Comparison of ENCODE assay signal across 8 cellular contexts in genomic region chr17:57086069-57086930, GRCh38. TPM values are rescaled to one million over a fixed set of nuclear protein-coding genes. Genes with fewer than 3 reads are reported as not detected.
DNase-seq lines count a peak whose midpoint lies in the region; ATAC-seq and TF ChIP-seq lines count a peak whose summit lies in the region.

No MANE protein-coding gene starts in this region.

- peak overlapping the region; percentile 88 to 99 (median 95) for H3K27ac ChIP-seq in heart right ventricle
- peak overlapping the region; percentile 95 for H3K27ac ChIP-seq in psoas muscle

- ATAC-seq in GM21619 (IDR thresholded peaks at IDR 0.05; ENCODE audit: unreplicated experiment) (peak; percentile 3), heart right ventricle (peak in 4 of 8 donors; percentile 7 to 29 (median 12)), psoas muscle (peak in 2 of 4 donors; percentile 4 to 13), HG02623 (IDR thresholded peaks at IDR 0.05; ENCODE audit: unreplicated experiment) (no peak)

- H3K4me1 ChIP-seq in heart right ventricle (peaks cover 7 to 64% (median 51%) of the 10 kb centered on the region in 9 donors), psoas muscle (peaks cover 49% of the 10 kb centered on the region)

- H3K36me3 Mint-ChIP-seq in activated naive CD4-positive, alpha-beta T cell treated with anti-CD3 and anti-CD28 coated beads for 36 hours (ENCODE audit: low read depth), result peaks cover 3% of the 10 kb centered on the region

- DNase-seq in C1 segment of cervical spinal cord (lab: John Stamatoyannopoulos, UW), result peak in 8 of 14 donors; percentile 32 to 60 (median 54)
- DNase-seq in NOMO-1 treated with dmso at 0.1 percent for 144 hours (lab: John Stamatoyannopoulos, UW; ENCODE audit: unreplicated experiment), result peak; percentile 21
- peak; percentile 29 for DNase-seq in activated naive CD4-positive, alpha-beta T cell treated with anti-CD3 and anti-CD28 coated beads for 36 hours
- peak in 1 of 2 donors; percentile 43 for DNase-seq in heart right ventricle
- DNase-seq in psoas muscle, result peak in 1 of 2 donors; percentile 64
- DNase-seq in OCI-M2 (lab: John Stamatoyannopoulos, UW; ENCODE audit: unreplicated experiment), result no peak

- TF ChIP-seq CTCF in heart right ventricle (IDR thresholded peaks at IDR 0.05) (no peak), psoas muscle (IDR thresholded peaks at IDR 0.05) (no peak)

- H3K9me3 Mint-ChIP-seq in activated naive CD4-positive, alpha-beta T cell treated with anti-CD3 and anti-CD28 coated beads for 36 hours, result no peaks in the 10 kb centered on the region

- no peak overlapping the region for H3K27ac Mint-ChIP-seq in activated naive CD4-positive, alpha-beta T cell treated with anti-CD3 and anti-CD28 coated beads for 36 hours

- CTCF ChIA-PET in activated naive CD4-positive, alpha-beta T cell treated with anti-CD3 and anti-CD28 coated beads for 36 hours (lab: Charles Lee), result no interaction called here

- peaks cover 34% of the 10 kb centered on the region for H3K4me1 Mint-ChIP-seq in activated naive CD4-positive, alpha-beta T cell treated with anti-CD3 and anti-CD28 coated beads for 36 hours (ENCODE audit: low read depth)

- intact Hi-C loops in activated naive CD4-positive, alpha-beta T cell treated with anti-CD3 and anti-CD28 coated beads for 36 hours (cut with micrococcal nuclease), result loop anchor here (5.0 to 10.0 kb wide), 2 partner anchors 489 to 919 kb away; partner anchors contain the start of gene SRSF1
- intact Hi-C loops in heart right ventricle (cut with DNase I), result no loop called here
- intact Hi-C loops in psoas muscle (cut with DNase I), result no loop called here

- H3K27me3 ChIP-seq in heart right ventricle (no peaks in the 10 kb centered on the region), psoas muscle (ENCODE audit: insufficient read depth in 3 of 3, low read length in 2 of 3) (no peaks in the 10 kb centered on the region)

- H3K9me3 ChIP-seq in heart right ventricle (no peaks in the 10 kb centered on the region), psoas muscle (no peaks in the 10 kb centered on the region)

- H3K27me3 Mint-ChIP-seq in activated naive CD4-positive, alpha-beta T cell treated with anti-CD3 and anti-CD28 coated beads for 36 hours (ENCODE audit: low read depth), result no peaks in the 10 kb centered on the region

- WGBS in heart right ventricle, 2 donors, result 0 to 1% methylated on average over 45 of the region's 45 CpGs
- 1% methylated on average over 39 to 45 of the region's 45 CpGs for WGBS in psoas muscle, 3 donors

- peak overlapping the region; percentile 82 for H3K4me3 Mint-ChIP-seq in activated naive CD4-positive, alpha-beta T cell treated with anti-CD3 and anti-CD28 coated beads for 36 hours

- H3K4me3 ChIP-seq in heart right ventricle, result peak overlapping the region; percentile 39 to 95 (median 78)
- H3K4me3 ChIP-seq in psoas muscle, result peak overlapping the region; percentile 80

- H3K36me3 ChIP-seq in heart right ventricle (no peaks in the 10 kb centered on the region), psoas muscle (ENCODE audit: insufficient read depth in 1 of 2, low read depth in 1 of 2) (no peaks in the 10 kb centered on the region)

RNA-seq across cellular contexts. Expression of gene AKAP1, which starts 1.3 kb away (rescaled TPM):
- total RNA-seq in activated naive CD4-positive, alpha-beta T cell treated with anti-CD3 and anti-CD28 coated beads for 36 hours, result 10 to 100 TPM; 17.6 to 23.1 TPM
- total RNA-seq in heart right ventricle (100 to 1,000 TPM; 107 to 234 (median 160) TPM), psoas muscle (100 to 1,000 TPM in 2 of 4 donors, 10 to 100 TPM in 2; 86.0 to 231 (median 105) TPM)
- polyA plus RNA-seq in heart right ventricle (100 to 1,000 TPM in 1 of 2 donors, 10 to 100 TPM in 1; 31.0 to 101 TPM), psoas muscle (100 to 1,000 TPM in 1 of 3 donors, 10 to 100 TPM in 2; 42.3 to 127 (median 61.6) TPM)
